In the genomic region with DNA sequence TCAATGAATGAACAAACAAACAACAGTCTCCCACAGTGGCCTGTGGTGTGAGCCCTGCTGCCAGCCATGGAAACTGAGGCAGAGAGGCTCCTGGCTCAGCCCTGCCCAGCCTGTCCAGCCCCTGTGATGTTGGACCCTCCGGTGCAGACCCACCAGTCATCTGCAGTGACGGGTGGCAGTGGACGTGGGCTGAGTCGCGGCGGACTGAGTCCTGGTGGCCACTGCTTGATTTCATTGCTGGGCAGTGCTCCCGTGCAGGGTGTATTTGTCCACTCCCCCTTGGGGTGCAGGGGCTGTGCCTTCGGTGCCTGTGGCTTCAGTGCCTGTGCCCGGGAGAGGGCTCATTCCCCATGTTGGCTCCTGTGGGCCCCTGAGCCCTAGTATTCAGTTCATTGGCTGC, we compare ENCODE assay signal across 25 cellular contexts. TPM values are rescaled to one million over a fixed set of nuclear protein-coding genes. Genes with fewer than 3 reads are reported as not detected.
"Had no signal": no experiment of that assay in that cellular context is flagged by ENCODE, and none has a peak within 500 bp of the region (broad histone marks: within the 10 kb centered on the region; RNA-seq: fewer than 3 reads in every experiment).

No MANE protein-coding gene starts in this region.

- H3K4me3 ChIP-seq: colonic mucosa, right lobe of liver, smooth muscle cell, tibial nerve had no signal

- H3K4me3 Mint-ChIP-seq: central memory CD8-positive, alpha-beta T cell; nephron progenitor cell; stimulated activated memory B cell treated with anti-CD40 and anti-IgM and Interleukin-4, amounts not matched to agents 10 μg/mL and 1 μg/mL and 100 μg/mL, for 72 hours; T-cell had no signal

- H3K4me1 ChIP-seq: colonic mucosa, right lobe of liver, tibial nerve had no signal

- H3K27me3 ChIP-seq: brain microvascular endothelial cell, colonic mucosa, right lobe of liver had no signal

- H3K4me2 ChIP-seq: smooth muscle cell had no signal

- H3K27ac ChIP-seq: brain microvascular endothelial cell, colonic mucosa, right lobe of liver, tibial nerve had no signal

- DNase-seq: activated CD8-positive, alpha-beta memory T cell treated with anti-CD3 and anti-CD28 coated beads for 24 hours; activated naive CD4-positive, alpha-beta T cell treated with Interleukin-2 at 50 U/mL for 16 hours; brain microvascular endothelial cell; colonic mucosa; erythroblast; foreskin melanocyte; glutamatergic neuron; hypothalamus; mammary epithelial cell; nephron progenitor cell; RPMI8226; SIG-M5; stimulated activated CD4-positive, alpha-beta T cell treated with anti-CD3 and anti-CD28 coated beads, Interleukin-4, amount 100 ng/mL, for 4 hours; substantia nigra had no signal

- H3K36me3 ChIP-seq: brain microvascular endothelial cell, colonic mucosa, right lobe of liver, tibial nerve had no signal

- H3K36me3 Mint-ChIP-seq: T-cell had no signal

- H3K4me1 Mint-ChIP-seq: central memory CD8-positive, alpha-beta T cell; stimulated activated memory B cell treated with anti-CD40 and anti-IgM and Interleukin-4, amounts not matched to agents 10 μg/mL and 1 μg/mL and 100 μg/mL, for 72 hours; T-cell had no signal

- H3K27ac Mint-ChIP-seq: stimulated activated memory B cell treated with anti-CD40 and anti-IgM and Interleukin-4, amounts not matched to agents 10 μg/mL and 1 μg/mL and 100 μg/mL, for 72 hours; T-cell had no signal

- H3K9me3 ChIP-seq: colonic mucosa, right lobe of liver, tibial nerve had no signal

- H3K27me3 Mint-ChIP-seq: central memory CD8-positive, alpha-beta T cell had no signal

RNA-seq across cellular contexts. Expression of a gene that starts 31.9 kb away (rescaled TPM):
- total RNA-seq: aorta, mammary epithelial cell, myocyte, osteocyte, pulmonary artery endothelial cell, right lobe of liver, smooth muscle cell, tibial nerve had no signal
- polyA plus RNA-seq: keratinocyte, smooth muscle cell had no signal

RNA-seq across cellular contexts. Expression of a gene that starts 51.1 kb away (rescaled TPM):
- total RNA-seq: mammary epithelial cell, myocyte, osteocyte, pulmonary artery endothelial cell, smooth muscle cell, tibial nerve had no signal
- polyA plus RNA-seq: keratinocyte, mammary epithelial cell, smooth muscle cell had no signal
